In the genomic region with DNA sequence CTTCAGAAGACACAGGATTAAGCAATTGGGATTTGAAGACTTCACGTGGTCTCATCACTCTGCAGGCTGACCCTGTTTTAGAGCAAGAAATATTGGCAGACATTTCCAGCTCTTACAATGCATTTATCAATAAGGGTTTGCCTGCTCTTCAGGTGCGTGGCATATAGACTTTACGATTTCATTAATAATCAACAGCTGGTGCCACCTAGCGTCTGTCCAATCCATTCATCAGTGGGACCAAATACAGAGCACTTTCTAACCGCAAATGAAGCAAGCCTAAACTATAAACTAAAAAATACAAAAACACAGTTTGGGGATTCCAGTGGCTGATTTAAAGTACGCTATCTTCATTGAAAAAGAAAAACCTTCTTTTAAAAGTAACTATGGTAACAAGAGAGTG, we compare ENCODE assay signal across 9 cellular contexts.
DNase-seq lines count a peak whose midpoint lies in the region; ATAC-seq and TF ChIP-seq lines count a peak whose summit lies in the region.
"Had no signal": no experiment of that assay in that cellular context is flagged by ENCODE, and none has a peak within 500 bp of the region (broad histone marks: within the 10 kb centered on the region; RNA-seq: fewer than 3 reads in every experiment).

No MANE protein-coding gene starts in this region.

- no peaks in the 10 kb centered on the region for H3K9me3 Mint-ChIP-seq in activated CD4-positive, alpha-beta T cell treated with anti-CD3 and anti-CD28 coated beads, Interleukin-2, amount 10 ng/mL, durations not matched to agents 24 days and 14 days

- DNase-seq in left lobe of liver (ENCODE audit: low spot score) (no peak), NCI-H187 (lab: John Stamatoyannopoulos, UW) (no peak)
- DNase-seq in activated CD4-positive, alpha-beta T cell treated with anti-CD3 and anti-CD28 coated beads, Interleukin-2, amount 10 ng/mL, durations not matched to agents 24 days and 14 days: no peak

- peak; percentile 62 for TF ChIP-seq CTCF in C4-2B (conservative IDR thresholded peaks at IDR 0.05)
- peak; percentile 75 for TF ChIP-seq CTCF in VCaP (conservative IDR thresholded peaks at IDR 0.05)

- H3K27me3 Mint-ChIP-seq in activated CD4-positive, alpha-beta T cell treated with anti-CD3 and anti-CD28 coated beads, Interleukin-2, amount 10 ng/mL, durations not matched to agents 24 days and 14 days: no peaks in the 10 kb centered on the region

- H3K36me3 Mint-ChIP-seq in activated CD4-positive, alpha-beta T cell treated with anti-CD3 and anti-CD28 coated beads, Interleukin-2, amount 10 ng/mL, durations not matched to agents 24 days and 14 days (ENCODE audit: low read depth): no peaks in the 10 kb centered on the region

- no peak overlapping the region for H3K27ac ChIP-seq in C4-2B
- H3K27ac ChIP-seq in VCaP: no peak overlapping the region
- H3K27ac ChIP-seq: SJSA1 had no signal

- H3K4me1 Mint-ChIP-seq in activated CD4-positive, alpha-beta T cell treated with anti-CD3 and anti-CD28 coated beads, Interleukin-2, amount 10 ng/mL, durations not matched to agents 24 days and 14 days: no peaks in the 10 kb centered on the region

- ATAC-seq in HG02870 (IDR thresholded peaks at IDR 0.05; ENCODE audit: unreplicated experiment): peak; percentile 55
- ATAC-seq in left lobe of liver: peak; percentile 39
- no peak for ATAC-seq in GM18520 (IDR thresholded peaks at IDR 0.05; ENCODE audit: unreplicated experiment)
- ATAC-seq in HG02588 (IDR thresholded peaks at IDR 0.05; ENCODE audit: unreplicated experiment): no peak

- H3K27ac Mint-ChIP-seq in activated CD4-positive, alpha-beta T cell treated with anti-CD3 and anti-CD28 coated beads, Interleukin-2, amount 10 ng/mL, durations not matched to agents 24 days and 14 days: no peak overlapping the region

- no peak overlapping the region for H3K4me3 Mint-ChIP-seq in activated CD4-positive, alpha-beta T cell treated with anti-CD3 and anti-CD28 coated beads, Interleukin-2, amount 10 ng/mL, durations not matched to agents 24 days and 14 days

- intact Hi-C loops in activated CD4-positive, alpha-beta T cell treated with anti-CD3 and anti-CD28 coated beads, Interleukin-2, amount 10 ng/mL, durations not matched to agents 24 days and 14 days (cut with micrococcal nuclease): no loop called here

Comparison
In these comparisons a context has a peak if more than half of its experiments do, and no peak if none do; other contexts are left out.
1. ATAC-seq: peak in HG02870 (single experiment) and left lobe of liver (single experiment); none in GM18520 (single experiment) and HG02588 (single experiment).